Comparison of ENCODE assay signal across 19 cellular contexts in genomic region chr3:3065876-3066275, GRCh38. TPM values are rescaled to one million over a fixed set of nuclear protein-coding genes. Genes with fewer than 3 reads are reported as not detected.
A peak's percentile ranks its signal among the peaks of the same experiment; 100 is the strongest.
DNase-seq lines count a peak whose midpoint lies in the region; ATAC-seq, FAIRE-seq and TF ChIP-seq lines count a peak whose summit lies in the region.
"Had no signal": no experiment of that assay in that cellular context is flagged by ENCODE, and none has a peak within 500 bp of the region (broad histone marks: within the 10 kb centered on the region; RNA-seq: fewer than 3 reads in every experiment).

No MANE protein-coding gene starts in this region.

- H3K4me1 ChIP-seq in hepatocyte (ENCODE audit: insufficient read depth): no peaks in the 10 kb centered on the region
- H3K4me1 ChIP-seq: stomach had no signal

- DNase-seq in GM12892 (ENCODE audit: insufficient read length) (no peak), H54 (ENCODE audit: insufficient read length, low spot score) (peak; percentile 6), RCC 7860 (ENCODE audit: low spot score) (peak; percentile 14), left colon (no peak), NCI-H1930 (lab: John Stamatoyannopoulos, UW) (no peak), hepatocyte (ENCODE audit: low spot score) (no peak), GOT3 (lab: John Stamatoyannopoulos, UW) (no peak)
- no peak for DNase-seq in activated T-cell treated with anti-CD3 and anti-CD28 coated beads, Interleukin-2, amount 50 U/mL, for 4 hours
- DNase-seq: activated B cell treated with CpG ODN at 0.5 μM for 24 hours; activated naive CD8-positive, alpha-beta T cell treated with anti-CD3 and anti-CD28 coated beads, Interleukin-2, amount 50 U/mL, for 24 hours; CD8-positive, alpha-beta T cell; central memory CD4-positive, alpha-beta T cell; effector CD8-positive, alpha-beta T cell; H9; kidney glomerular epithelial cell; NCI-H146; SIG-M5; stomach; T-helper 2 cell had no signal

- H3K27me3 Mint-ChIP-seq in activated T-cell treated with anti-CD3 and anti-CD28 coated beads, Interleukin-2, amount 50 U/mL, for 4 hours (ENCODE audit: low read depth): no peaks in the 10 kb centered on the region
- H3K27me3 Mint-ChIP-seq: activated B cell treated with CpG ODN at 0.5 μM for 24 hours; activated naive CD8-positive, alpha-beta T cell treated with anti-CD3 and anti-CD28 coated beads, Interleukin-2, amount 50 U/mL, for 24 hours had no signal

- no peaks in the 10 kb centered on the region for H4K20me1 ChIP-seq in hepatocyte (ENCODE audit: insufficient read depth, poor library complexity, severe bottlenecking)

- H3K27me3 ChIP-seq in hepatocyte: no peaks in the 10 kb centered on the region
- H3K27me3 ChIP-seq: stomach had no signal

- H3K9me2 ChIP-seq in hepatocyte (replicated peaks; ENCODE audit: insufficient read depth): no peaks in the 10 kb centered on the region

- no peak overlapping the region for H2AFZ ChIP-seq in hepatocyte

- H3K79me2 ChIP-seq in hepatocyte: no peaks in the 10 kb centered on the region

- H3K9me3 ChIP-seq in hepatocyte (ENCODE audit: low read depth): no peaks in the 10 kb centered on the region
- H3K9me3 ChIP-seq: stomach had no signal

- no peaks in the 10 kb centered on the region for H3K9me3 Mint-ChIP-seq in activated T-cell treated with anti-CD3 and anti-CD28 coated beads, Interleukin-2, amount 50 U/mL, for 4 hours
- H3K9me3 Mint-ChIP-seq: activated B cell treated with CpG ODN at 0.5 μM for 24 hours; activated naive CD8-positive, alpha-beta T cell treated with anti-CD3 and anti-CD28 coated beads, Interleukin-2, amount 50 U/mL, for 24 hours; CD8-positive, alpha-beta T cell; H9 had no signal

- no peaks in the 10 kb centered on the region for H3K36me3 Mint-ChIP-seq in activated T-cell treated with anti-CD3 and anti-CD28 coated beads, Interleukin-2, amount 50 U/mL, for 4 hours (ENCODE audit: insufficient read depth)
- H3K36me3 Mint-ChIP-seq: CD8-positive, alpha-beta T cell had no signal

- 84% methylated on average over 2 of the region's 2 CpGs for WGBS in hepatocyte (ENCODE audit: low lambda C conversion rate, missing lambda C conversion rate)

- H3K4me2 ChIP-seq in hepatocyte: no peak overlapping the region

- no peak for TF ChIP-seq CTCF in hepatocyte (IDR thresholded peaks at IDR 0.05; ENCODE audit: poor library complexity)

- H3K4me3 Mint-ChIP-seq in activated T-cell treated with anti-CD3 and anti-CD28 coated beads, Interleukin-2, amount 50 U/mL, for 4 hours: no peak overlapping the region
- H3K4me3 Mint-ChIP-seq: activated B cell treated with CpG ODN at 0.5 μM for 24 hours; activated naive CD8-positive, alpha-beta T cell treated with anti-CD3 and anti-CD28 coated beads, Interleukin-2, amount 50 U/mL, for 24 hours; CD8-positive, alpha-beta T cell; H9 had no signal

- peak; percentile 77 for ATAC-seq in left colon
- no peak for ATAC-seq in activated T-cell treated with anti-CD3 and anti-CD28 coated beads, Interleukin-2, amount 50 U/mL, for 4 hours
- ATAC-seq: activated naive CD8-positive, alpha-beta T cell treated with anti-CD3 and anti-CD28 coated beads, Interleukin-2, amount 50 U/mL, for 24 hours; CD8-positive, alpha-beta T cell had no signal

- no peaks in the 10 kb centered on the region for H3K36me3 ChIP-seq in hepatocyte (replicated peaks; ENCODE audit: insufficient read depth, low read depth)
- H3K36me3 ChIP-seq: stomach had no signal

- H3K27ac ChIP-seq in hepatocyte: no peak overlapping the region
- H3K27ac ChIP-seq: stomach had no signal

- intact Hi-C loops in left colon (cut with DNase I, micrococcal nuclease): no loop called here

- H3K4me1 Mint-ChIP-seq in activated T-cell treated with anti-CD3 and anti-CD28 coated beads, Interleukin-2, amount 50 U/mL, for 4 hours (ENCODE audit: low read depth): no peaks in the 10 kb centered on the region
- H3K4me1 Mint-ChIP-seq: activated naive CD8-positive, alpha-beta T cell treated with anti-CD3 and anti-CD28 coated beads, Interleukin-2, amount 50 U/mL, for 24 hours had no signal

- TF ChIP-seq POLR2A in GM12892 (IDR thresholded peaks at IDR 0.05; ENCODE audit: low read depth, low read length) (no peak), H54 (IDR thresholded peaks at IDR 0.05; ENCODE audit: low read depth, low read length) (no peak)

- FAIRE-seq in GM12892 (lab: Jason Lieb, UNC) (peak; percentile 46), H54 (lab: Jason Lieb, UNC) (no peak), RCC 7860 (lab: Jason Lieb, UNC) (no peak)

- H3K4me3 ChIP-seq in hepatocyte: no peak overlapping the region
- H3K4me3 ChIP-seq: stomach had no signal

RNA-seq across cellular contexts. Expression of gene IL5RA, which starts 44.3 kb away (rescaled TPM):
- 0.25 TPM for polyA plus RNA-seq in GM12892 (2012; ENCODE audit: missing spikeins)
- total RNA-seq in left colon: 1 to 10 TPM in 1 of 2 donors, under 1 TPM in 1; 0.15 to 1.1 TPM
- total RNA-seq in hepatocyte: 1.5 TPM in 1 of 2 replicates, not detected in the other
- not detected in 2 replicates for polyA plus RNA-seq in hepatocyte
- under 1 TPM; 0.10 to 0.35 (median 0.34) TPM for total RNA-seq in activated T-cell treated with anti-CD3 and anti-CD28 coated beads, Interleukin-2, amount 50 U/mL, for 4 hours
- total RNA-seq: activated B cell treated with CpG ODN at 0.5 μM for 24 hours; CD8-positive, alpha-beta T cell; H9 had no signal

Comparison
In these comparisons a context has a peak if more than half of its experiments do, and no peak if none do; other contexts are left out.
1. DNase-seq: peak in H54 (single experiment) and RCC 7860 (single experiment); none in GM12892 (single experiment), left colon (0 of 2), NCI-H1930 (0 of 2), hepatocyte (single experiment), GOT3 (single experiment) and activated T-cell treated with anti-CD3 and anti-CD28 coated beads, Interleukin-2, amount 50 U/mL, for 4 hours (single experiment).